ENCODE assay signal across 35 cellular contexts in the genomic region with DNA sequence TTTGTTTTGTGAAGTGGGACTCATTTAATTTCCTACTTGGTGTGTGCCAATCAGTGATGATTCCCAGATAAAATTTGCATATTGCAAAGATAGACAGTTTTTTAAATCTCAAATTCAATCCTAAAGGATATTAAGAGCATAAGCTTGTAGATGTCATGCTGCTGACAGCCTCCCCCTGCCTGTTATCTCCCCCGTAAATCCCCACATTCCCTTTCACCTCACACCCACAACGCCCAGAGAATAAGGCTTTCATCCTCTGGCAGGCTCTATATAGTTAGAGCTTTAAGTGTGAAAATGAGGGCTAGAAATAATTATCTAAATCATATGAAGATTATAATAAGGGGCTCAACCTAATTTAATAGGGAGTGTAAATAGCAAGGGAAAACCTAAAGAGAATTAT.
DNase-seq lines count a peak whose midpoint lies in the region; TF ChIP-seq lines count a peak whose summit lies in the region.
"Had no signal": no experiment of that assay in that cellular context is flagged by ENCODE, and none has a peak within 500 bp of the region (broad histone marks: within the 10 kb centered on the region; RNA-seq: fewer than 3 reads in every experiment).

No MANE protein-coding gene starts in this region.

- no peak for TF ChIP-seq POLR2A in tibial nerve (IDR thresholded peaks at IDR 0.05)

- no peak for TF ChIP-seq EP300 in tibial nerve (IDR thresholded peaks at IDR 0.05)

- no peaks in the 10 kb centered on the region for H3K4me1 ChIP-seq in tibial nerve
- H3K4me1 ChIP-seq: A549, BE2C, BLaER1, Caco-2 had no signal

- H3K4me3 Mint-ChIP-seq in brain (no peak overlapping the region), endothelial cell (ENCODE audit: unreplicated experiment) (no peak overlapping the region)
- H3K4me3 Mint-ChIP-seq: B cell; CD14-positive monocyte; CD4-positive, alpha-beta memory T cell; CD4-positive, alpha-beta T cell; CD4-positive, CD25-positive, alpha-beta regulatory T cell; CD8-positive, alpha-beta memory T cell; CD8-positive, alpha-beta T cell had no signal

- H3K27me3 ChIP-seq in tibial nerve: no peaks in the 10 kb centered on the region
- H3K27me3 ChIP-seq: BE2C; BLaER1; BLaER1 treated with 17β-estradiol and CSF1 and Interleukin-3, amounts not matched to agents 10 nM and 100 nM had no signal

- peak; percentile 74 for DNase-seq in NCI-H82 (lab: John Stamatoyannopoulos, UW)
- peak; percentile 65 for DNase-seq in NCI-H82 treated with DMSO at 0.1 percent for 48 hours (lab: John Stamatoyannopoulos, UW; ENCODE audit: unreplicated experiment)
- DNase-seq in putamen (ENCODE audit: low spot score): peak; percentile 52
- no peak for DNase-seq in NCI-H1694 (lab: John Stamatoyannopoulos, UW)
- DNase-seq in tibial nerve (ENCODE audit: low spot score in 2 of 2): no peak
- DNase-seq in activated CD8-positive, alpha-beta memory T cell treated with anti-CD3 and anti-CD28 coated beads, Interleukin-2, amount 50 U/mL, for 4 hours: no peak
- DNase-seq in endothelial cell (ENCODE audit: low spot score): no peak
- DNase-seq: 8988T; ACHN; AML-193; BE2C; C1 segment of cervical spinal cord; Caco-2; Calu3; CD4-positive, alpha-beta memory T cell; CD4-positive, alpha-beta T cell; CD4-positive, CD25-positive, alpha-beta regulatory T cell; CD8-positive, alpha-beta memory T cell; CD8-positive, alpha-beta T cell; COR-L47; DMS 273 treated with DMSO at 0.1 percent for 48 hours; DMS153; DMS53; DMS79; DMS79 treated with DMSO at 0.1 percent for 48 hours; DND-41; EL had no signal

- TF ChIP-seq CTCF in brain (conservative IDR thresholded peaks at IDR 0.05): no peak
- no peak for TF ChIP-seq CTCF in tibial nerve (IDR thresholded peaks at IDR 0.05)
- no peak for TF ChIP-seq CTCF in endothelial cell (IDR thresholded peaks at IDR 0.05; ENCODE audit: unreplicated experiment)

- no peak overlapping the region for H3K27ac ChIP-seq in tibial nerve
- H3K27ac ChIP-seq: 22Rv1; A549; BLaER1; BLaER1 treated with 17β-estradiol and CSF1 and Interleukin-3, amounts not matched to agents 10 nM and 100 nM; C4-2B had no signal

- no peaks in the 10 kb centered on the region for H3K36me3 Mint-ChIP-seq in brain
- no peaks in the 10 kb centered on the region for H3K36me3 Mint-ChIP-seq in endothelial cell (ENCODE audit: low read depth, unreplicated experiment)
- H3K36me3 Mint-ChIP-seq: CD14-positive monocyte; CD4-positive, alpha-beta memory T cell; CD4-positive, CD25-positive, alpha-beta regulatory T cell; CD8-positive, alpha-beta memory T cell; CD8-positive, alpha-beta T cell had no signal

- peaks cover 0 to 6% (median 0%) of the 10 kb centered on the region in 3 donors for H3K36me3 ChIP-seq in tibial nerve
- H3K36me3 ChIP-seq: BE2C; BLaER1; BLaER1 treated with 17β-estradiol and CSF1 and Interleukin-3, amounts not matched to agents 10 nM and 100 nM had no signal

- H3K9me3 Mint-ChIP-seq in brain: no peaks in the 10 kb centered on the region
- no peaks in the 10 kb centered on the region for H3K9me3 Mint-ChIP-seq in endothelial cell (ENCODE audit: unreplicated experiment)
- H3K9me3 Mint-ChIP-seq: CD4-positive, alpha-beta T cell; CD8-positive, alpha-beta memory T cell; CD8-positive, alpha-beta T cell had no signal

- H3K27ac Mint-ChIP-seq in brain: peak overlapping the region in 3 of 5 experiments; percentile 13 to 85 (median 52)
- H3K27ac Mint-ChIP-seq in endothelial cell (ENCODE audit: unreplicated experiment): no peak overlapping the region
- H3K27ac Mint-ChIP-seq: B cell; CD14-positive monocyte; CD4-positive, alpha-beta memory T cell; CD4-positive, alpha-beta T cell; CD4-positive, CD25-positive, alpha-beta regulatory T cell; CD8-positive, alpha-beta memory T cell; CD8-positive, alpha-beta T cell had no signal

- 66 to 73% methylated on average over 2 of the region's 2 CpGs for whole genome bisulfite sequencing in tibial nerve, 2 donors

- H3K9me3 ChIP-seq in tibial nerve: no peaks in the 10 kb centered on the region
- H3K9me3 ChIP-seq: A549; BE2C; BLaER1; BLaER1 treated with 17β-estradiol and CSF1 and Interleukin-3, amounts not matched to agents 10 nM and 100 nM; Caco-2 had no signal

- no peak overlapping the region for H3K4me3 ChIP-seq in tibial nerve
- H3K4me3 ChIP-seq: A549; BLaER1; BLaER1 treated with 17β-estradiol and CSF1 and Interleukin-3, amounts not matched to agents 10 nM and 100 nM had no signal

- H3K4me1 Mint-ChIP-seq in brain (no peaks in the 10 kb centered on the region), endothelial cell (ENCODE audit: unreplicated experiment) (no peaks in the 10 kb centered on the region)
- H3K4me1 Mint-ChIP-seq: B cell; CD14-positive monocyte; CD4-positive, alpha-beta memory T cell; CD4-positive, CD25-positive, alpha-beta regulatory T cell; CD8-positive, alpha-beta memory T cell had no signal

- H3K27me3 Mint-ChIP-seq in brain: no peaks in the 10 kb centered on the region
- no peaks in the 10 kb centered on the region for H3K27me3 Mint-ChIP-seq in endothelial cell (ENCODE audit: unreplicated experiment)
- H3K27me3 Mint-ChIP-seq: B cell; CD4-positive, CD25-positive, alpha-beta regulatory T cell had no signal

Comparison
In these comparisons a context has a peak if more than half of its experiments do, and no peak if none do; other contexts are left out.
1. DNase-seq: peak in NCI-H82 (single experiment), NCI-H82 treated with DMSO at 0.1 percent for 48 hours (single experiment) and putamen (single experiment); none in NCI-H1694 (single experiment), tibial nerve (0 of 2), activated CD8-positive, alpha-beta memory T cell treated with anti-CD3 and anti-CD28 coated beads, Interleukin-2, amount 50 U/mL, for 4 hours (single experiment) and endothelial cell (single experiment).